In the genomic region with DNA sequence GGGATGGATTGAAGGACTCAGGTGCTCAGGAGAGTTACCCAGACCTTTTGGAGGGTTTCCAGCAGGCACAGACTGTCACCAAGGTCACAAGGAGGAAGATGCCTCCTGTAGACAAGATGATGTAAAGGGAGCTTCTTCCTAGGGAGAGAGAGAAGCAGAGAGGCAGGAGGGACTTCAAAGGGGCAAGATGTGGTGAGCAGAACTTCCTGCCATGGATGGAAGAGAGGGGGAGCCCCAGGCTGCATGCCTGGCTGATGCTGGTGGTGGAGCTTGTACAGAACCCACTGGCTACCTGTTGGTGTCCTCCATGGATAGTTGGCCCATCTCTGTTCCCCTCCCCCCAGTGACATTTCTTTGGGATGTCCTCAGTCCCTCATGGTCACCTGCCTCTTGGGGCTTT, we compare ENCODE assay signal across 21 cellular contexts. TPM values are rescaled to one million over a fixed set of nuclear protein-coding genes. Genes with fewer than 3 reads are reported as not detected.
"Had no signal": no experiment of that assay in that cellular context is flagged by ENCODE, and none has a peak within 500 bp of the region (broad histone marks: within the 10 kb centered on the region; RNA-seq: fewer than 3 reads in every experiment).

No MANE protein-coding gene starts in this region.

- FAIRE-seq: kidney had no signal

- H3K9me3 Mint-ChIP-seq: activated T-cell treated with anti-CD3 and anti-CD28 coated beads, Interleukin-2, amount 50 U/mL, for 4 hours; central memory CD8-positive, alpha-beta T cell; mesothelial cell of epicardium; stimulated activated naive B cell treated with anti-CD40 and anti-IgM and Interleukin-4, amounts not matched to agents 10 μg/mL and 1 μg/mL and 100 μg/mL, for 72 hours had no signal

- H3K27ac ChIP-seq: ascending aorta, gastroesophageal sphincter, heart left ventricle, left lung, sigmoid colon, tibial nerve, vagina had no signal

- H3K27ac Mint-ChIP-seq: mesothelial cell of epicardium; nephron progenitor cell; stimulated activated naive B cell treated with anti-CD40 and anti-IgM and Interleukin-4, amounts not matched to agents 10 μg/mL and 1 μg/mL and 100 μg/mL, for 72 hours had no signal

- H3K36me3 Mint-ChIP-seq: mesothelial cell of epicardium had no signal

- H3K27me3 Mint-ChIP-seq: central memory CD8-positive, alpha-beta T cell had no signal

- ATAC-seq: esophagus mucosa; gastroesophageal sphincter; heart left ventricle; left lung; stimulated activated naive B cell treated with anti-CD40 and anti-IgM and Interleukin-4, amounts not matched to agents 10 μg/mL and 1 μg/mL and 100 μg/mL, for 72 hours had no signal

- H3K4me1 Mint-ChIP-seq: mesothelial cell of epicardium; stimulated activated naive B cell treated with anti-CD40 and anti-IgM and Interleukin-4, amounts not matched to agents 10 μg/mL and 1 μg/mL and 100 μg/mL, for 72 hours had no signal

- DNase-seq: activated CD8-positive, alpha-beta memory T cell treated with anti-CD3 and anti-CD28 coated beads, Interleukin-2, amount 50 U/mL, for 4 hours; activated effector memory CD4-positive, alpha-beta T cell treated with anti-CD3 and anti-CD28 coated beads, Interleukin-2, amount 50 U/mL, for 16 hours; activated T-cell treated with anti-CD3 and anti-CD28 coated beads, Interleukin-2, amount 50 U/mL, for 4 hours; cortex of kidney; effector CD8-positive, alpha-beta T cell; heart left ventricle; kidney; left lung; nephron progenitor cell; nucleus accumbens; sigmoid colon; stimulated activated naive B cell treated with anti-CD40 and anti-IgM and Interleukin-4, amounts not matched to agents 10 μg/mL and 1 μg/mL and 100 μg/mL, for 72 hours had no signal

- H3K4me3 Mint-ChIP-seq: activated T-cell treated with anti-CD3 and anti-CD28 coated beads, Interleukin-2, amount 50 U/mL, for 4 hours; central memory CD8-positive, alpha-beta T cell; mesothelial cell of epicardium; nephron progenitor cell; stimulated activated naive B cell treated with anti-CD40 and anti-IgM and Interleukin-4, amounts not matched to agents 10 μg/mL and 1 μg/mL and 100 μg/mL, for 72 hours had no signal

RNA-seq across cellular contexts. Expression of a gene that starts 4.2 kb away (rescaled TPM):
- total RNA-seq: activated T-cell treated with anti-CD3 and anti-CD28 coated beads, Interleukin-2, amount 50 U/mL, for 4 hours; ascending aorta; esophagus mucosa; heart left ventricle; kidney; left lung; mesothelial cell of epicardium; sigmoid colon; subcutaneous adipose tissue; T-helper 1 cell treated with Interleukin-12 subunit alpha and Interleukin-12 subunit beta and Interleukin-4 antibody, amounts not matched to agents 30 ng/mL and 1 ng/mL, for 36 hours; tibial nerve; vagina had no signal

RNA-seq across cellular contexts. Expression of a gene that starts 12.6 kb away (rescaled TPM):
- total RNA-seq: activated T-cell treated with anti-CD3 and anti-CD28 coated beads, Interleukin-2, amount 50 U/mL, for 4 hours; ascending aorta; esophagus mucosa; kidney; left lung; mesothelial cell of epicardium; T-helper 1 cell treated with Interleukin-12 subunit alpha and Interleukin-12 subunit beta and Interleukin-4 antibody, amounts not matched to agents 30 ng/mL and 1 ng/mL, for 36 hours had no signal

RNA-seq across cellular contexts. Expression of a gene that starts 25.6 kb away (rescaled TPM):
- total RNA-seq: activated T-cell treated with anti-CD3 and anti-CD28 coated beads, Interleukin-2, amount 50 U/mL, for 4 hours; mesothelial cell of epicardium; T-helper 1 cell treated with Interleukin-12 subunit alpha and Interleukin-12 subunit beta and Interleukin-4 antibody, amounts not matched to agents 30 ng/mL and 1 ng/mL, for 36 hours had no signal

RNA-seq across cellular contexts. Expression of a gene that starts 30.7 kb away (rescaled TPM):
- total RNA-seq: ascending aorta had no signal
